ENCODE assay signal across 15 cellular contexts in genomic region chr11:74468058-74468457, GRCh38. TPM values are rescaled to one million over a fixed set of nuclear protein-coding genes. Genes with fewer than 3 reads are reported as not detected.
DNase-seq lines count a peak whose midpoint lies in the region; ATAC-seq, FAIRE-seq and TF ChIP-seq lines count a peak whose summit lies in the region.
"Had no signal": no experiment of that assay in that cellular context is flagged by ENCODE, and none has a peak within 500 bp of the region (broad histone marks: within the 10 kb centered on the region; RNA-seq: fewer than 3 reads in every experiment).

No MANE protein-coding gene starts in this region.

- no peaks in the 10 kb centered on the region for H4K20me1 ChIP-seq in osteoblast (ENCODE audit: insufficient read depth, low read length)

- H3K27ac Mint-ChIP-seq in CD14-positive monocyte, result peak overlapping the region in 6 of 7 donors; percentile 50 to 87 (median 76)
- H3K27ac Mint-ChIP-seq: activated naive CD4-positive, alpha-beta T cell treated with anti-CD3 and anti-CD28 coated beads, Interleukin-2, amount 50 U/mL, for 72 hours had no signal

- DNase-seq in CD14-positive monocyte (ENCODE audit: low spot score) (no peak), SK-N-MC (ENCODE audit: low read depth, low spot score) (no peak), islet precursor cell (peak; percentile 38), osteoblast (ENCODE audit: insufficient read length, low spot score, missing footprints) (no peak), GM13977 (ENCODE audit: low spot score) (no peak), frontal cortex (ENCODE audit: low spot score in 2 of 2) (no peak), head of caudate nucleus (no peak)
- DNase-seq: gastrocnemius medialis; NCI-H526 treated with DMSO at 0.1 percent for 48 hours; stimulated activated CD4-positive, alpha-beta T cell treated with anti-CD3 and anti-CD28 coated beads, Interleukin-2, amount 100 ng/mL, for 48 hours; stimulated activated CD8-positive, alpha-beta memory T cell treated with anti-CD3 and anti-CD28 coated beads, Interleukin-4, amount 100 ng/mL, for 48 hours had no signal

- H3K4me3 ChIP-seq in SK-N-MC, result peak overlapping the region; percentile 78
- H3K4me3 ChIP-seq in osteoblast (ENCODE audit: insufficient read depth, low read length), result no peak overlapping the region

- peaks cover 25% of the 10 kb centered on the region for H3K36me3 ChIP-seq in SK-N-MC (ENCODE audit: insufficient read depth, low read length)
- no peaks in the 10 kb centered on the region for H3K36me3 ChIP-seq in osteoblast (ENCODE audit: insufficient read depth, low read length)
- H3K36me3 ChIP-seq: gastrocnemius medialis, tibial artery had no signal

- H3K4me2 ChIP-seq in osteoblast (ENCODE audit: insufficient read depth, low read length), result peak overlapping the region; percentile 82

- H3K9me3 ChIP-seq in SK-N-MC (ENCODE audit: low read depth, low read length) (no peaks in the 10 kb centered on the region), osteoblast (ENCODE audit: low read depth, low read length) (no peaks in the 10 kb centered on the region)
- H3K9me3 ChIP-seq: gastrocnemius medialis, tibial artery had no signal

- H3K4me3 Mint-ChIP-seq in CD14-positive monocyte, result peak overlapping the region; percentile 86 to 93

- peaks cover 17% of the 10 kb centered on the region for H3K27me3 ChIP-seq in osteoblast (ENCODE audit: insufficient read depth, low read length)
- H3K27me3 ChIP-seq: gastrocnemius medialis, tibial artery had no signal

- peak overlapping the region; percentile 99 for H3K27ac ChIP-seq in SK-N-MC
- no peak overlapping the region for H3K27ac ChIP-seq in osteoblast (ENCODE audit: low read depth, low read length)

- intact Hi-C loops in CD14-positive monocyte (cut with micrococcal nuclease), result no loop called here
- intact Hi-C loops in head of caudate nucleus (cut with DNase I), result no loop called here

- no peaks in the 10 kb centered on the region for H3K79me2 ChIP-seq in osteoblast (ENCODE audit: insufficient read depth, low read length)

- FAIRE-seq in frontal cortex (lab: Jason Lieb, UNC), result no peak
- FAIRE-seq: endometrium had no signal

- no peak for TF ChIP-seq CTCF in CD14-positive monocyte (IDR thresholded peaks at IDR 0.05)
- no peak for TF ChIP-seq CTCF in osteoblast (IDR thresholded peaks at IDR 0.05; ENCODE audit: extremely low read depth, low read depth, low read length)
- TF ChIP-seq CTCF in GM13977 (IDR thresholded peaks at IDR 0.05; ENCODE audit: extremely low read depth, insufficient read depth, missing control alignments), result no peak

- H3K4me1 Mint-ChIP-seq in CD14-positive monocyte, result peaks cover 78% of the 10 kb centered on the region

- H3K9me3 Mint-ChIP-seq in CD14-positive monocyte, result peaks cover 0 to 3% (median 0%) of the 10 kb centered on the region in 7 donors
- H3K9me3 Mint-ChIP-seq: activated naive CD4-positive, alpha-beta T cell treated with anti-CD3 and anti-CD28 coated beads, Interleukin-2, amount 50 U/mL, for 72 hours had no signal

- in situ Hi-C loops in GM13977 (cut with MboI; ENCODE audit: low pct_unique_long_range_greater_than_20kb, low sequenced_read_pairs, unreplicated experiment), result loop anchor here (25.0 kb wide), 1 partner anchor 94 kb away; no protein-coding TSS in a partner anchor

- no peak for ATAC-seq in GM21526 (IDR thresholded peaks at IDR 0.05; ENCODE audit: low FRiP score, unreplicated experiment)
- ATAC-seq: activated naive CD4-positive, alpha-beta T cell treated with anti-CD3 and anti-CD28 coated beads, Interleukin-2, amount 50 U/mL, for 72 hours had no signal

- peak overlapping the region; percentile 93 for H3K9ac ChIP-seq in SK-N-MC (ENCODE audit: insufficient read length)

- peaks cover 0 to 5% (median 3%) of the 10 kb centered on the region in 3 donors for H3K27me3 Mint-ChIP-seq in CD14-positive monocyte (ENCODE audit: low read depth in 3 of 3)

- peaks cover 7 to 10% of the 10 kb centered on the region in 2 donors for H3K36me3 Mint-ChIP-seq in CD14-positive monocyte
- H3K36me3 Mint-ChIP-seq: activated naive CD4-positive, alpha-beta T cell treated with anti-CD3 and anti-CD28 coated beads, Interleukin-2, amount 50 U/mL, for 72 hours had no signal

- H2AFZ ChIP-seq in osteoblast (ENCODE audit: low read length), result peak overlapping the region; percentile 89

- H3K4me1 ChIP-seq in osteoblast (ENCODE audit: insufficient read depth, low read length), result no peaks in the 10 kb centered on the region

RNA-seq across cellular contexts. Expression of gene KCNE3, which starts 0.7 kb away (rescaled TPM):
- 10 to 100 TPM; 29.9 to 41.0 TPM for polyA plus RNA-seq in CD14-positive monocyte
- total RNA-seq in osteoblast (1.8 and 2.4 TPM in 2 replicates), frontal cortex (1.2 TPM)
- total RNA-seq: activated naive CD4-positive, alpha-beta T cell treated with anti-CD3 and anti-CD28 coated beads, Interleukin-2, amount 50 U/mL, for 72 hours had no signal

RNA-seq across cellular contexts. Expression of gene LIPT2, which starts 25.5 kb away (rescaled TPM):
- polyA plus RNA-seq in CD14-positive monocyte, result 1 to 10 TPM; 4.4 to 5.1 TPM
- total RNA-seq in osteoblast (5.0 and 5.1 TPM in 2 replicates), frontal cortex (2.9 TPM)
